Comparison of ENCODE assay signal across 13 cellular contexts in genomic region chr3:20256144-20256543, GRCh38.
DNase-seq lines count a peak whose midpoint lies in the region; ATAC-seq, FAIRE-seq and TF ChIP-seq lines count a peak whose summit lies in the region.
"Had no signal": no experiment of that assay in that cellular context is flagged by ENCODE, and none has a peak within 500 bp of the region (broad histone marks: within the 10 kb centered on the region; RNA-seq: fewer than 3 reads in every experiment).

No MANE protein-coding gene starts in this region.

- TF ChIP-seq CTCF in retinal pigment epithelial cell (conservative IDR thresholded peaks at IDR 0.05; ENCODE audit: low read depth, low read length), result no peak

- DNase-seq in M059J (ENCODE audit: low read depth) (peak; percentile 58), retinal pigment epithelial cell (ENCODE audit: low read depth) (peak; percentile 84), G401 (ENCODE audit: low spot score) (no peak), GM19239 (ENCODE audit: insufficient read length, low spot score) (no peak), NCI-H2029 (lab: John Stamatoyannopoulos, UW) (no peak), SKM-1 treated with dmso at 0.1 percent for 144 hours (lab: John Stamatoyannopoulos, UW; ENCODE audit: unreplicated experiment) (no peak)
- DNase-seq: activated CD4-positive, CD25-positive, alpha-beta regulatory T cell treated with anti-CD3 and anti-CD28 coated beads, Interleukin-2, amount 50 U/mL, for 72 hours; DMS153; dorsolateral prefrontal cortex; NCI-H2107; SHP77 had no signal

- peak; percentile 98 for ATAC-seq in GM19328 (IDR thresholded peaks at IDR 0.05; ENCODE audit: unreplicated experiment)
- ATAC-seq in HG02798 (IDR thresholded peaks at IDR 0.05; ENCODE audit: poor library complexity, unreplicated experiment), result peak; percentile 66

- no peak for FAIRE-seq in GM19239 (lab: Jason Lieb, UNC)

- H3K4me3 ChIP-seq in retinal pigment epithelial cell (ENCODE audit: low read length), result no peak overlapping the region
- H3K4me3 ChIP-seq: dorsolateral prefrontal cortex had no signal

- in situ Hi-C loops in G401 (cut with HindIII; ENCODE audit: low sequenced_read_pairs), result no loop called here

Comparison
In these comparisons a context has a peak if more than half of its experiments do, and no peak if none do; other contexts are left out.
1. DNase-seq: peak in M059J (single experiment) and retinal pigment epithelial cell (single experiment); none in G401 (single experiment), GM19239 (single experiment), NCI-H2029 (single experiment) and SKM-1 treated with dmso at 0.1 percent for 144 hours (single experiment).